ENCODE assay signal across 25 cellular contexts in the genomic region with DNA sequence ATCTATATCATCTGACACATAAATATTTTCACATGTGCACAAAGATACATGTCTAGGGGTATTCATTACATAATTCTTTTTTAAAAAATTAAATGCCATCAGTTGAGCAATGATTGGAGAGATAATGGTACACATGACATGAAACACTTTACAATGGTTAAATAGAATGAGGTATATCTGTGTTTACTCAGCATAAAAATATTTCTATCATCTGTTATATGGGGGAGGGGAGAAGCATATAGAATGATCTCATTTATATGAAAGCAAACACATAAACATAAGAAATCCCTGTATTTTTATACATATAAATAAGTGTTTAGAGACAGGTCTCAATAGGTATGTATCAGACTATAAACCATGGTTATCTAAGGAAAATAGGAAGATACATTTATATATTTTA.
"Had no signal": no experiment of that assay in that cellular context is flagged by ENCODE, and none has a peak within 500 bp of the region (broad histone marks: within the 10 kb centered on the region; RNA-seq: fewer than 3 reads in every experiment).

No MANE protein-coding gene starts in this region.

- H3K9me3 ChIP-seq: esophagus squamous epithelium, gastrocnemius medialis, heart right ventricle, left lung, lower lobe of right lung, mucosa of descending colon had no signal

- H3K27me3 ChIP-seq: esophagus squamous epithelium, gastrocnemius medialis, heart right ventricle, left lung had no signal

- H3K4me3 ChIP-seq: esophagus squamous epithelium, gastrocnemius medialis, heart right ventricle, left lung, lower lobe of right lung, mucosa of descending colon had no signal

- H3K27ac ChIP-seq: epithelial cell of prostate, esophagus squamous epithelium, gastrocnemius medialis, heart right ventricle, left lung, lower lobe of right lung had no signal

- FAIRE-seq: colon, endometrium, keratinocyte had no signal

- ATAC-seq: effector memory CD8-positive, alpha-beta T cell; esophagus mucosa; gastrocnemius medialis; heart right ventricle; left cardiac atrium; left lung; left ventricle myocardium superior; lower lobe of right lung; mucosa of descending colon had no signal

- H3K4me1 ChIP-seq: esophagus squamous epithelium, gastrocnemius medialis, lower lobe of right lung had no signal

- H3K36me3 ChIP-seq: gastrocnemius medialis, left lung, lower lobe of right lung had no signal

- DNase-seq: cortex of kidney; effector CD8-positive, alpha-beta T cell; effector memory CD8-positive, alpha-beta T cell; endodermal cell; erythroblast; esophagus squamous epithelium; foreskin fibroblast; foreskin melanocyte; gastrocnemius medialis; glutamatergic neuron; head of caudate nucleus; heart right ventricle; hippocampal formation; left cardiac atrium; left lung; left ventricle myocardium superior; lower lobe of right lung; mesenchymal stem cell; mucosa of descending colon; naive B cell had no signal
